Comparison of ENCODE assay signal across 8 cellular contexts in genomic region chr18:73842795-73843394, GRCh38.
DNase-seq lines count a peak whose midpoint lies in the region; ATAC-seq and TF ChIP-seq lines count a peak whose summit lies in the region.

No MANE protein-coding gene starts in this region.

- H3K79me2 ChIP-seq in mesendoderm (ENCODE audit: control insufficient read depth, insufficient read depth, low read length), result no peaks in the 10 kb centered on the region

- CTCF ChIA-PET in HEK293T (lab: Yijun Ruan, JAX), result interaction anchor here (0.6 to 1.2 kb wide), 4 partner anchors 22 to 1080 kb away, joined by 3 to 7 read pairs (median 3); no protein-coding TSS in a partner anchor
- CTCF ChIA-PET in activated B cell treated with CpG ODN at 0.5 μM for 24 hours (lab: Charles Lee), result interaction anchor here (0.9 to 2.2 kb wide), 8 partner anchors 8 to 1082 kb away, joined by 3 to 15 read pairs (median 5); no protein-coding TSS in a partner anchor

- H3K4me3 ChIP-seq in NB4 (ENCODE audit: low read depth, low read length), result no peak overlapping the region
- H3K4me3 ChIP-seq in mesendoderm (ENCODE audit: low read length), result no peak overlapping the region

- H2BK15ac ChIP-seq in mesendoderm (replicated peaks; ENCODE audit: low read depth), result no peak overlapping the region

- H4K8ac ChIP-seq in mesendoderm (ENCODE audit: low read depth, low read length), result no peak overlapping the region

- no peak overlapping the region for H3K18ac ChIP-seq in mesendoderm (ENCODE audit: low read length)

- peak; percentile 92 for TF ChIP-seq CTCF in NB4 (IDR thresholded peaks at IDR 0.05; ENCODE audit: low read depth, low read length)
- TF ChIP-seq CTCF in activated B cell treated with CpG ODN at 0.5 μM for 24 hours (IDR thresholded peaks at IDR 0.05), result peak; percentile 88

- no peak overlapping the region for H3K27ac ChIP-seq in mesendoderm (ENCODE audit: low read depth, low read length)

- peak; percentile 32 to 38 for DNase-seq in activated CD4-positive, alpha-beta T cell treated with anti-CD3 and anti-CD28 coated beads for 24 hours (ENCODE audit: low read depth in 2 of 2)
- no peak for DNase-seq in activated CD4-positive, alpha-beta T cell treated with anti-CD3 and anti-CD28 coated beads for 1 hour
- peak; percentile 34 for DNase-seq in HEK293T (ENCODE audit: extremely low spot score)
- peak; percentile 44 for DNase-seq in NB4 (ENCODE audit: low read depth)
- no peak for DNase-seq in activated B cell treated with CpG ODN at 0.5 μM for 24 hours
- DNase-seq in ecto neural progenitor cell (ENCODE audit: low spot score), result peak; percentile 59
- peak; percentile 53 for DNase-seq in mesendoderm
- DNase-seq in stimulated activated naive CD8-positive, alpha-beta T cell treated with anti-CD3 and anti-CD28 coated beads, Interleukin-15, Interleukin-2, amounts not matched to agents 100 U/mL and 50 U/mL, for 24 hours, result peak; percentile 58

- no peaks in the 10 kb centered on the region for H3K9me3 Mint-ChIP-seq in activated B cell treated with CpG ODN at 0.5 μM for 24 hours

- no peaks in the 10 kb centered on the region for H3K36me3 ChIP-seq in mesendoderm (ENCODE audit: control insufficient read depth, insufficient read depth, low read length)

- H3K27me3 ChIP-seq in mesendoderm (ENCODE audit: insufficient read depth, low read length, poor library complexity), result no peaks in the 10 kb centered on the region

- no peaks in the 10 kb centered on the region for H3K4me1 ChIP-seq in mesendoderm (ENCODE audit: control insufficient read depth, low read depth, low read length)

- ATAC-seq in activated B cell treated with CpG ODN at 0.5 μM for 24 hours (ENCODE audit: low read depth), result peak; percentile 52
- ATAC-seq in stimulated activated naive CD8-positive, alpha-beta T cell treated with anti-CD3 and anti-CD28 coated beads, Interleukin-15, Interleukin-2, amounts not matched to agents 100 U/mL and 50 U/mL, for 24 hours, result peak; percentile 52

- no peak overlapping the region for H2AK5ac ChIP-seq in mesendoderm (ENCODE audit: low read length)

- peak overlapping the region; percentile 45 for H3K4me3 Mint-ChIP-seq in activated B cell treated with CpG ODN at 0.5 μM for 24 hours

- H2BK120ac ChIP-seq in mesendoderm (ENCODE audit: low read depth, low read length), result no peak overlapping the region

- H3K27ac Mint-ChIP-seq in activated B cell treated with CpG ODN at 0.5 μM for 24 hours, result no peak overlapping the region

- TF ChIP-seq POLR2A in NB4 (IDR thresholded peaks at IDR 0.05; ENCODE audit: extremely low read depth, insufficient read length), result no peak

- no peaks in the 10 kb centered on the region for H3K79me1 ChIP-seq in mesendoderm (ENCODE audit: low read length)

- H3K4me1 Mint-ChIP-seq in activated B cell treated with CpG ODN at 0.5 μM for 24 hours, result peaks cover 3% of the 10 kb centered on the region

- no peak overlapping the region for H3K4ac ChIP-seq in mesendoderm (ENCODE audit: low read depth, low read length)

- no peak overlapping the region for H3K23ac ChIP-seq in mesendoderm (ENCODE audit: low read length)

- no peak overlapping the region for H3K4me2 ChIP-seq in mesendoderm (ENCODE audit: low read length)

- no CpG with 5 or more reads among the region's 10 CpGs for WGBS in mesendoderm (ENCODE audit: extremely low coverage, insufficient coverage, low lambda C conversion rate)

- no peak overlapping the region for H4K5ac ChIP-seq in mesendoderm (ENCODE audit: low read length)

- no peak overlapping the region for H2BK5ac ChIP-seq in mesendoderm (ENCODE audit: low read length)

- no peaks in the 10 kb centered on the region for H3K27me3 Mint-ChIP-seq in activated B cell treated with CpG ODN at 0.5 μM for 24 hours

- POLR2A ChIA-PET in HEK293T (lab: Yijun Ruan, JAX) (no interaction called here), activated B cell treated with CpG ODN at 0.5 μM for 24 hours (lab: Charles Lee) (no interaction called here)

- intact Hi-C loops in activated B cell treated with CpG ODN at 0.5 μM for 24 hours (cut with micrococcal nuclease), result loop anchor here (1.0 to 5.0 kb wide), 5 partner anchors 500 to 1190 kb away; no protein-coding TSS in a partner anchor

- no peak overlapping the region for H3K56ac ChIP-seq in mesendoderm (ENCODE audit: low read length)

- H3K36me3 Mint-ChIP-seq in activated B cell treated with CpG ODN at 0.5 μM for 24 hours (ENCODE audit: low read depth), result no peaks in the 10 kb centered on the region

- no peak overlapping the region for H3K9ac ChIP-seq in mesendoderm (ENCODE audit: low read length)

TF ChIP-seq in HEK293T, 16 proteins besides CTCF, POLR2A, EP300 and RAD21:
- TF ChIP-seq TARDBP (IDR thresholded peaks at IDR 0.05) (no peak), CTBP1 (IDR thresholded peaks at IDR 0.05; ENCODE audit: borderline replicate concordance) (no peak), ARNT (IDR thresholded peaks at IDR 0.05) (peak; percentile 46; the same call in 1 of the 2 replicates), L3MBTL2 (conservative IDR thresholded peaks at IDR 0.05) (peak; percentile 37)

Comparison
In these comparisons a context has a peak if more than half of its experiments do, and no peak if none do; other contexts are left out.
1. DNase-seq: peak in activated CD4-positive, alpha-beta T cell treated with anti-CD3 and anti-CD28 coated beads for 24 hours (2 of 2), HEK293T (single experiment), NB4 (single experiment), ecto neural progenitor cell (single experiment), mesendoderm (single experiment) and stimulated activated naive CD8-positive, alpha-beta T cell treated with anti-CD3 and anti-CD28 coated beads, Interleukin-15, Interleukin-2, amounts not matched to agents 100 U/mL and 50 U/mL, for 24 hours (single experiment); none in activated CD4-positive, alpha-beta T cell treated with anti-CD3 and anti-CD28 coated beads for 1 hour (single experiment) and activated B cell treated with CpG ODN at 0.5 μM for 24 hours (single experiment).